ENCODE assay signal across 8 cellular contexts in the genomic region with DNA sequence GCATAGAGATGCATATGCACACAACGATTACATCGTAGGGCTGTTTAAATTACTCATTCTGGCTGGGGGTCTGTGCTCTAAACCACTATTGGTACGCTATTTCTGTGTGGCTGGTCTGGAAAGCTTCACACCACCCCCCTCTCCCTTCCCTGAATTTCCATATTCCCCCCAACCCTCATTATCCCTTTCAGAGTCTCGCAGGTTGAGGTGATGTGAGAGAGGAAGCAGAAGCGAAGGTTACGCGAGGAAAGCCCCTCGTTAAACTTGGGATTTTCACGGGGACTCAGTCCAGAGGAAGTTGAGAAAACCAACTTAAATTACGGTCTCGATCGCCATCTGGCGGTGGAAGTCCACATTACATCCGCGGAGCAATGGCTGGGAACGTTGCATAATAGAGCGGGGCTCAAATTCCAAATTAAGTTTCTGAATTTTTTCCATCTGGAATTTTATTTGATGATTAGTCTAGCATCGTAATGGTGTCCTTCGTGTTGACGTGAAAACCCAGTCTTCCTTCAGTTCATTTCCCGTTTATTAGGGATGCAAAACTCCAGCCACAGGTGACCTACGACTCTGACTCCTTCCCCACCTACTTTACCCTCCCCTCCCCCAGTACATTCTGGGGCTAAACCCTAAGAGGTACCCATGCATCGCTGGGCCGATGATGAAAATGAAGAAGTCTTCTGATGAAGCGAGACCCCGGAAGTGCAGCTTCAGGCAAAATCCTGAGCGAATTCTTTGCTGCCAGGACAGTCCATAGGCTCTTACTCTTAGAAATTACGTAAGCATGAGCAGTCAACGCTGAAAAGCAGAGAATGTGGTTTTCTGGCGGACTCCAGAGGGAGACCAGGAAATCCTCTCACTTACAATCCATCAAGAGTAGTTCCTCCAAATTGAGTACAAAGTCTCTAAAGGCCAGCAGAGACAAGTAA. TPM values are rescaled to one million over a fixed set of nuclear protein-coding genes. Genes with fewer than 3 reads are reported as not detected.
DNase-seq lines count a peak whose midpoint lies in the region; ATAC-seq and TF ChIP-seq lines count a peak whose summit lies in the region.

No MANE protein-coding gene starts in this region.

- no peaks in the 10 kb centered on the region for H4K20me1 ChIP-seq in BLaER1 treated with 17β-estradiol and CSF1 and Interleukin-3, amounts not matched to agents 10 nM and 100 nM
- H4K20me1 ChIP-seq in OCI-LY1 (ENCODE audit: insufficient read depth, low read length): no peaks in the 10 kb centered on the region

- peak overlapping the region; percentile 51 to 72 (median 64) for H3K9ac ChIP-seq in BLaER1 treated with 17β-estradiol and CSF1 and Interleukin-3, amounts not matched to agents 10 nM and 100 nM
- peak overlapping the region; percentile 39; the same call in 1 of the 2 replicates for H3K9ac ChIP-seq in OCI-LY1 (ENCODE audit: low read length)

- H3K4me2 ChIP-seq in BLaER1 treated with 17β-estradiol and CSF1 and Interleukin-3, amounts not matched to agents 10 nM and 100 nM: peak overlapping the region; percentile 70 to 97 (median 87)
- H3K4me2 ChIP-seq in OCI-LY1 (ENCODE audit: low read length): peak overlapping the region; percentile 74

- no peak for ATAC-seq in HG03196 (IDR thresholded peaks at IDR 0.05; ENCODE audit: unreplicated experiment)

- no peaks in the 10 kb centered on the region for H3F3A ChIP-seq in OCI-LY1 (ENCODE audit: insufficient read depth, low read length)

- H3K79me2 ChIP-seq in OCI-LY1 (ENCODE audit: insufficient read depth, low read length): no peaks in the 10 kb centered on the region

- no peak for TF ChIP-seq POLR2A in esophagus muscularis mucosa (IDR thresholded peaks at IDR 0.05; ENCODE audit: low read depth)

- no peaks in the 10 kb centered on the region for H3K27me3 ChIP-seq in BLaER1 treated with 17β-estradiol and CSF1 and Interleukin-3, amounts not matched to agents 10 nM and 100 nM
- no peaks in the 10 kb centered on the region; the same call in 1 of the 2 replicates for H3K27me3 ChIP-seq in H7 (ENCODE audit: control insufficient read depth, insufficient read depth, low read length)
- no peaks in the 10 kb centered on the region for H3K27me3 ChIP-seq in OCI-LY1 (ENCODE audit: insufficient read depth, low read length)
- H3K27me3 ChIP-seq in esophagus muscularis mucosa: peaks cover 0 to 74% (median 7%) of the 10 kb centered on the region in 4 donors

- H3K27ac ChIP-seq in BLaER1 treated with 17β-estradiol and CSF1 and Interleukin-3, amounts not matched to agents 10 nM and 100 nM: peak overlapping the region; percentile 50 to 77 (median 73); a peak in 21 of 22 replicates
- H3K27ac ChIP-seq in OCI-LY1 (ENCODE audit: low read depth, low read length, poor library complexity, severe bottlenecking): peak overlapping the region; percentile 37
- H3K27ac ChIP-seq in esophagus muscularis mucosa (replicated peaks in 1 of 4): no peak overlapping the region

- 13% methylated on average over 30 of the region's 30 CpGs for WGBS in esophagus muscularis mucosa

- peak overlapping the region; percentile 41 to 65 (median 48); a peak in 19 of 20 replicates for H3K4me3 ChIP-seq in BLaER1 treated with 17β-estradiol and CSF1 and Interleukin-3, amounts not matched to agents 10 nM and 100 nM
- H3K4me3 ChIP-seq in H7 (ENCODE audit: insufficient read depth, low read depth, low read length) (peak overlapping the region; percentile 8; the same call in 1 of the 2 replicates), OCI-LY1 (ENCODE audit: low read depth, low read length, poor library complexity, severe bottlenecking) (peak overlapping the region; percentile 42), esophagus muscularis mucosa (peak overlapping the region; percentile 5 to 39 (median 24))

- peaks cover 0 to 6% (median 0%) of the 10 kb centered on the region in 11 experiments; a peak in 2 of 22 replicates for H3K36me3 ChIP-seq in BLaER1 treated with 17β-estradiol and CSF1 and Interleukin-3, amounts not matched to agents 10 nM and 100 nM
- H3K36me3 ChIP-seq in H7 (replicated peaks; ENCODE audit: control insufficient read depth, insufficient read depth, low read length) (no peaks in the 10 kb centered on the region), OCI-LY1 (ENCODE audit: insufficient read depth, low read length) (no peaks in the 10 kb centered on the region; the same call in 1 of the 2 replicates), esophagus muscularis mucosa (no peaks in the 10 kb centered on the region)

- no peaks in the 10 kb centered on the region for H3K9me2 ChIP-seq in OCI-LY1 (ENCODE audit: low read depth, low read length)

- H3K9me3 ChIP-seq in BLaER1 treated with 17β-estradiol and CSF1 and Interleukin-3, amounts not matched to agents 10 nM and 100 nM (replicated peaks in 1 of 11): peaks cover 15 to 22% (median 19%) of the 10 kb centered on the region in 11 experiments
- H3K9me3 ChIP-seq in OCI-LY1 (ENCODE audit: low read length) (peaks cover 7% of the 10 kb centered on the region), esophagus muscularis mucosa (peaks cover 0 to 7% (median 2%) of the 10 kb centered on the region in 4 donors)

- peak overlapping the region; percentile 99 for H2AFZ ChIP-seq in OCI-LY1 (ENCODE audit: low read length)

- no peak for TF ChIP-seq EP300 in esophagus muscularis mucosa (IDR thresholded peaks at IDR 0.05)

- intact Hi-C loops in esophagus muscularis mucosa (cut with DNase I): loop anchor here (2.0 to 10.0 kb wide), 2 partner anchors 92 to 380 kb away; no protein-coding TSS in a partner anchor

- peak; percentile 80 for TF ChIP-seq CTCF in OCI-LY1 (IDR thresholded peaks at IDR 0.05; ENCODE audit: low read length)
- peak; percentile 91 to 95 (median 94) for TF ChIP-seq CTCF in esophagus muscularis mucosa (IDR thresholded peaks at IDR 0.05)

- DNase-seq in H7: peak; percentile 51
- peak; percentile 75 for DNase-seq in activated T-cell treated with anti-CD3 and anti-CD28 coated beads for 4 hours
- DNase-seq in esophagus muscularis mucosa (ENCODE audit: extremely low spot score): peak; percentile 95
- DNase-seq in myocyte (ENCODE audit: low read depth): peak; percentile 68
- peak; percentile 55 to 83 for DNase-seq in stimulated activated CD8-positive, alpha-beta memory T cell treated with anti-CD3 and anti-CD28 coated beads, Interleukin-7, amount 100 ng/mL, for 1 hour (ENCODE audit: low read depth in 2 of 2)

- peaks cover 55 to 64% (median 59%) of the 10 kb centered on the region in 10 experiments for H3K4me1 ChIP-seq in BLaER1 treated with 17β-estradiol and CSF1 and Interleukin-3, amounts not matched to agents 10 nM and 100 nM
- H3K4me1 ChIP-seq in OCI-LY1 (ENCODE audit: insufficient read depth, low read length, severe bottlenecking) (peaks cover 19% of the 10 kb centered on the region), esophagus muscularis mucosa (peaks cover 0 to 11% (median 9%) of the 10 kb centered on the region in 4 donors)

RNA-seq across cellular contexts. Expression of a gene that starts 19.7 kb away (rescaled TPM):
- total RNA-seq in H7 (2014; rRNA removed; shearing (Covaris generic)): not detected in 2 replicates
- total RNA-seq in esophagus muscularis mucosa (under 1 TPM in 3 of 4 donors, not detected in 1; 0.19 to 0.33 (median 0.29) TPM), myocyte (not detected in 2 replicates)
- polyA plus RNA-seq in myocyte (2012): 0.06 TPM

RNA-seq across cellular contexts. Expression of a gene that starts 33.8 kb away (rescaled TPM):
- not detected in 2 replicates for total RNA-seq in H7 (2014; rRNA removed; shearing (Covaris generic))
- total RNA-seq in esophagus muscularis mucosa (1 to 10 TPM in 2 of 4 donors, under 1 TPM in 2; 0.33 to 1.7 (median 0.86) TPM), myocyte (not detected in 2 replicates)
- polyA plus RNA-seq in myocyte (2012): not detected

RNA-seq across cellular contexts. Expression of a gene that starts 41.4 kb away (rescaled TPM):
- total RNA-seq in H7 (2014; rRNA removed; shearing (Covaris generic)): 1.1 and 2.7 TPM in 2 replicates
- total RNA-seq in esophagus muscularis mucosa (10 to 100 TPM in 3 of 4 donors, 1 to 10 TPM in 1; 8.6 to 16.3 (median 13.4) TPM), myocyte (3.8 and 4.1 TPM in 2 replicates)
- polyA plus RNA-seq in myocyte (2012): 22.2 TPM

RNA-seq across cellular contexts. Expression of a gene that starts 46.7 kb away (rescaled TPM):
- total RNA-seq in H7 (2014; rRNA removed; shearing (Covaris generic)): 2.6 and 4.6 TPM in 2 replicates
- total RNA-seq in esophagus muscularis mucosa: 10 to 100 TPM; 25.7 to 38.4 (median 32.4) TPM
- 30.7 and 36.0 TPM in 2 replicates for total RNA-seq in myocyte
- 46.4 TPM for polyA plus RNA-seq in myocyte (2012)

RNA-seq across cellular contexts. Expression of a gene that starts 55.9 kb away (rescaled TPM):
- not detected in 2 replicates for total RNA-seq in H7 (2014; rRNA removed; shearing (Covaris generic))
- total RNA-seq in esophagus muscularis mucosa: 1 to 10 TPM in 1 of 4 donors, under 1 TPM in 2, not detected in 1; 0.40 to 3.2 (median 0.42) TPM
- not detected in 2 replicates for total RNA-seq in myocyte
- not detected for polyA plus RNA-seq in myocyte (2012)

Comparison
In these comparisons a context has a peak if more than half of its experiments do, and no peak if none do; other contexts are left out.
1. H3K27ac ChIP-seq: peak in BLaER1 treated with 17β-estradiol and CSF1 and Interleukin-3, amounts not matched to agents 10 nM and 100 nM (11 of 11) and OCI-LY1 (single experiment); none in esophagus muscularis mucosa (0 of 4).
2. Peak in every context shown above with its lines, with median percentiles within 50 percentile points of each other: H3K4me3 ChIP-seq and DNase-seq.